ENCODE assay signal across 33 cellular contexts in the genomic region with DNA sequence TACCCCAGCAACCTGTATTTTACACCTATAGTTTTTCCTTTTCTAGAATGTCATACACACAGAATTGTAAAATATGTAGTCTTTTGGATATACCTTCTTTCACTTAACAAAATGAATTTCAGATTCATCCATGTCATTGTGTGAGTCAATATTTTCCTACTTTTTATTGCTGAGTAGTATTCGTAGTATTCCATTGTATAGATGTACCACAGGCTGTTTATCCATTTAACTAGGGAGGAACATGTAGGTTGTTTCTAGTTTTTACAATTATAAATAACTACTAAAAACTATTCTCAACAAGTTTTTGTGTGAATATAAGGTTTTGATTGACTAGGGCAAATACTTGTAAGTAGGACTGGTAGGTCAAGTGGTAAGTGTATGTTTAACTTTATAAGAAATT.
"Had no signal": no experiment of that assay in that cellular context is flagged by ENCODE, and none has a peak within 500 bp of the region (broad histone marks: within the 10 kb centered on the region; RNA-seq: fewer than 3 reads in every experiment).

No MANE protein-coding gene starts in this region.

- DNase-seq: activated effector memory CD4-positive, alpha-beta T cell treated with anti-CD3 and anti-CD28 coated beads, Interleukin-2, amount 50 U/mL, for 16 hours; activated effector memory CD4-positive, alpha-beta T cell treated with Interleukin-2 at 50 U/mL for 16 hours; activated gamma-delta T cell; activated gamma-delta T cell treated with Interleukin-2 at 50 U/mL for 16 hours; activated naive CD4-positive, alpha-beta T cell; activated naive CD4-positive, alpha-beta T cell treated with anti-CD3 and anti-CD28 coated beads for 36 hours; activated naive CD4-positive, alpha-beta T cell treated with anti-CD3 and anti-CD28 coated beads, Interleukin-2, amount 10 ng/mL, durations not matched to agents 7 days and 5 days; activated naive CD4-positive, alpha-beta T cell treated with anti-CD3 and anti-CD28 coated beads, Interleukin-2, amount 50 U/mL, for 16 hours; activated naive CD4-positive, alpha-beta T cell treated with Interleukin-2 at 50 U/mL for 16 hours; activated naive CD8-positive, alpha-beta T cell treated with anti-CD3 and anti-CD28 coated beads for 36 hours; activated naive CD8-positive, alpha-beta T cell treated with anti-CD3 and anti-CD28 coated beads, Interleukin-2, amount 10 ng/mL, durations not matched to agents 7 days and 5 days; activated naive CD8-positive, alpha-beta T cell treated with anti-CD3 and anti-CD28 coated beads, Interleukin-2, amount 50 U/mL, for 24 hours; activated T-cell treated with anti-CD3 and anti-CD28 coated beads, Interleukin-2, amount 50 U/mL, for 24 hours; activated T-cell treated with anti-CD3 and anti-CD28 coated beads, Interleukin-2, amount 50 U/mL, for 4 hours; activated T-cell treated with anti-CD3 and anti-CD28 coated beads, Interleukin-2, amount 50 U/mL, for 48 hours; activated T-cell treated with anti-CD3 and anti-CD28 coated beads, Interleukin-2, amount 50 U/mL, for 72 hours; adrenal gland; amniotic stem cell; amygdala; anterior cingulate cortex; aorta; body of pancreas; brain microvascular endothelial cell; caudate nucleus; central memory CD4-positive, alpha-beta T cell; cerebellar nuclear complex had no signal

- H3K27ac ChIP-seq: adrenal gland, ascending aorta, body of pancreas, brain microvascular endothelial cell, breast epithelium, cardiac muscle cell had no signal

- ATAC-seq: activated naive CD4-positive, alpha-beta T cell treated with anti-CD3 and anti-CD28 coated beads, Interleukin-2, amount 50 U/mL, for 72 hours; activated naive CD8-positive, alpha-beta T cell treated with anti-CD3 and anti-CD28 coated beads, Interleukin-2, amount 50 U/mL, for 24 hours; activated T-cell treated with anti-CD3 and anti-CD28 coated beads, Interleukin-2, amount 50 U/mL, for 4 hours; activated T-cell treated with anti-CD3 and anti-CD28 coated beads, Interleukin-2, amount 50 U/mL, for 72 hours; activated T-helper 17 cell treated with anti-CD3 and anti-CD28 coated beads, Interleukin-2, amount 50 U/mL, for 72 hours; body of pancreas had no signal

- FAIRE-seq: astrocyte, bronchial epithelial cell had no signal

- H3K4me3 ChIP-seq: adrenal gland, ascending aorta, body of pancreas, breast epithelium, cardiac muscle cell had no signal

- H3K36me3 ChIP-seq: adrenal gland, ascending aorta, brain microvascular endothelial cell, breast epithelium, cardiac muscle cell had no signal

- H3K27me3 ChIP-seq: adrenal gland, ascending aorta, body of pancreas, brain microvascular endothelial cell, breast epithelium, cardiac muscle cell had no signal

- H3K4me1 ChIP-seq: adrenal gland, ascending aorta, body of pancreas, breast epithelium had no signal

- H3K9me3 ChIP-seq: adrenal gland, body of pancreas had no signal
